Comparison of ENCODE assay signal across 10 cellular contexts in the genomic region with DNA sequence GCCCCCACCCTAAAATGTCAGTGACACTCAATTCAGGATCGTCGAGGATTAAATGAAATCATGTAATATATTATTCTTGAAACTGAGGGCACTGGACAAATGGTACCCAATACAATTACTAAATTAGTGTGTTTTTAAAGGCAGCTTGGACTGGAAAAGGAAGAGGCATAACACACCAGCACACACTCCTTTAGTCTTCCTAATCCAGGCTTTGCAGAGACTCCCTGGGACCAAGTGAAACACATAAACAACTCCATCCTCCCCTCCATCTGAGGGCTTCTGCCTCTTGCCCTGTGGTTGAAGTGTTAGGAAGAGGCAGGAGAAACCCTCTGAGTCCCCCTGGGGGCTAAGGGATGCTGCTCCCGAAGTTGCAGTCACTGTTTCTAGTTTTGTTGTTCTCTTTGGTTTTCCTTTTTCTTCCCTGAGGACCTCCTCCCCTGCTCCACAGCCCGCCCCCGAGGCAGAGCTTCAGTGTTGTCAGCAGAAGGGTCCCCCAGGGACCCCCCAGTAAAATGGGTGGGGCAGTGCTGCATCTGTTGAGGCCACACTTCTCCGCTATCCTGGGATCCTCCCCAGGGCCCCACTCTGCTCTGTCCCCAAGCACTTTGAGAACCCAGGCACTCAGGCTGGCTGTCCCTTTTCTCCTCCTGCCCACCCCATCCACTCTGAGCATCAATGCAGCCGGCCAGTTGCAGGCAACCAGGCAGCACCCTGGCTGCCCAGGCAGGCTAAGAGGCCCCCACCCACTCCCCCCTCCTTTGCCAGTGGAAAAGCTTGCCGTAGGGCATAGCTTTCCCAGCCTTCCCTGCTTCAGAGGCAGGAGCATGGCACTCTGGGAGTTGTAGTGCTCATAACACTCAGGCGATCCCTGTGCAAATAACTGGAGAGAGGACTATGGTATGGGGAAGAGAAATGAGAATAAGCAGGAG. TPM values are rescaled to one million over a fixed set of nuclear protein-coding genes. Genes with fewer than 3 reads are reported as not detected.
DNase-seq lines count a peak whose midpoint lies in the region; ATAC-seq and TF ChIP-seq lines count a peak whose summit lies in the region.
"Had no signal": no experiment of that assay in that cellular context is flagged by ENCODE, and none has a peak within 500 bp of the region (broad histone marks: within the 10 kb centered on the region; RNA-seq: fewer than 3 reads in every experiment).

No MANE protein-coding gene starts in this region.

- no peak overlapping the region for H3K4me3 ChIP-seq in MG63
- peak overlapping the region in 1 of 2 donors; percentile 12 for H3K4me3 ChIP-seq in right atrium auricular region
- peak overlapping the region in 1 of 4 donors; percentile 3 for H3K4me3 ChIP-seq in sigmoid colon

- H3K4me1 ChIP-seq in right atrium auricular region (peaks cover 0 to 19% of the 10 kb centered on the region in 2 donors), sigmoid colon (peaks cover 0 to 21% (median 17%) of the 10 kb centered on the region in 4 donors)

- CTCF ChIA-PET in CD4-positive, alpha-beta T cell (lab: Charles Lee) = no interaction called here

- peak overlapping the region; percentile 62 for H3K4me3 Mint-ChIP-seq in CD4-positive, alpha-beta T cell
- H3K4me3 Mint-ChIP-seq: central memory CD8-positive, alpha-beta T cell; stimulated activated naive CD8-positive, alpha-beta T cell treated with anti-CD3 and anti-CD28 coated beads, Interleukin-15, Interleukin-2, amounts not matched to agents 100 ng/mL and 50 ng/mL, for 24 hours had no signal

- H3K9me3 Mint-ChIP-seq in CD4-positive, alpha-beta T cell = no peaks in the 10 kb centered on the region
- H3K9me3 Mint-ChIP-seq: central memory CD8-positive, alpha-beta T cell; stimulated activated naive CD8-positive, alpha-beta T cell treated with anti-CD3 and anti-CD28 coated beads, Interleukin-15, Interleukin-2, amounts not matched to agents 100 ng/mL and 50 ng/mL, for 24 hours had no signal

- H3K36me3 Mint-ChIP-seq in CD4-positive, alpha-beta T cell (ENCODE audit: low read depth) = peaks cover 14% of the 10 kb centered on the region

- intact Hi-C loops in CD4-positive, alpha-beta T cell (cut with DNase I, micrococcal nuclease) = no loop called here
- intact Hi-C loops in sigmoid colon (cut with DNase I) = no loop called here

- TF ChIP-seq EP300 in sigmoid colon (IDR thresholded peaks at IDR 0.05) = no peak

- 24 to 33% methylated on average over 9 of the region's 9 CpGs for WGBS in sigmoid colon, 2 donors

- peaks cover 23% of the 10 kb centered on the region for H3K4me1 Mint-ChIP-seq in CD4-positive, alpha-beta T cell (ENCODE audit: low read depth)

- POLR2A ChIA-PET in CD4-positive, alpha-beta T cell (lab: Charles Lee) = no interaction called here

- no peaks in the 10 kb centered on the region for H3K27me3 ChIP-seq in CD4-positive, alpha-beta T cell (ENCODE audit: control insufficient read depth, insufficient read depth, low read length)
- H3K27me3 ChIP-seq in MG63 = no peaks in the 10 kb centered on the region
- H3K27me3 ChIP-seq in right atrium auricular region = no peaks in the 10 kb centered on the region
- no peaks in the 10 kb centered on the region for H3K27me3 ChIP-seq in sigmoid colon

- H3K27me3 Mint-ChIP-seq in CD4-positive, alpha-beta T cell = no peaks in the 10 kb centered on the region
- H3K27me3 Mint-ChIP-seq: central memory CD8-positive, alpha-beta T cell; stimulated activated naive CD8-positive, alpha-beta T cell treated with anti-CD3 and anti-CD28 coated beads, Interleukin-15, Interleukin-2, amounts not matched to agents 100 ng/mL and 50 ng/mL, for 24 hours had no signal

- no peak for DNase-seq in CD4-positive, alpha-beta T cell
- DNase-seq in MG63 = peak; percentile 77
- DNase-seq in amniotic stem cell (lab: John Stamatoyannopoulos, UW) = peak; percentile 21
- DNase-seq in right atrium auricular region (ENCODE audit: low spot score) = peak; percentile 61
- peak; percentile 80 for DNase-seq in sigmoid colon

- H3K27ac Mint-ChIP-seq in CD4-positive, alpha-beta T cell = no peak overlapping the region
- H3K27ac Mint-ChIP-seq: stimulated activated naive CD8-positive, alpha-beta T cell treated with anti-CD3 and anti-CD28 coated beads, Interleukin-15, Interleukin-2, amounts not matched to agents 100 ng/mL and 50 ng/mL, for 24 hours had no signal

- no peak overlapping the region for H3K27ac ChIP-seq in CD4-positive, alpha-beta T cell (ENCODE audit: low read depth, low read length)
- H3K27ac ChIP-seq in right atrium auricular region (peak overlapping the region; percentile 28 to 43), sigmoid colon (peak overlapping the region; percentile 21 to 62 (median 37))

- H3K36me3 ChIP-seq in MG63 (peaks cover 51% of the 10 kb centered on the region), right atrium auricular region (peaks cover 30% of the 10 kb centered on the region), sigmoid colon (peaks cover 0 to 35% (median 14%) of the 10 kb centered on the region in 4 donors)

- no peaks in the 10 kb centered on the region for H3K9me3 ChIP-seq in CD4-positive, alpha-beta T cell (ENCODE audit: control insufficient read depth, low read length)
- H3K9me3 ChIP-seq in MG63 (no peaks in the 10 kb centered on the region), right atrium auricular region (no peaks in the 10 kb centered on the region), sigmoid colon (no peaks in the 10 kb centered on the region)

- ATAC-seq in CD4-positive, alpha-beta T cell (ENCODE audit: poor library complexity) = no peak
- ATAC-seq in HG02610 (IDR thresholded peaks at IDR 0.05; ENCODE audit: unreplicated experiment) (no peak), GM21423 (IDR thresholded peaks at IDR 0.05; ENCODE audit: unreplicated experiment) (no peak), GM21717 (IDR thresholded peaks at IDR 0.05; ENCODE audit: unreplicated experiment) (no peak)

- TF ChIP-seq CTCF in CD4-positive, alpha-beta T cell (IDR thresholded peaks at IDR 0.05) = no peak
- no peak for TF ChIP-seq CTCF in right atrium auricular region (IDR thresholded peaks at IDR 0.05)
- TF ChIP-seq CTCF in sigmoid colon (IDR thresholded peaks at IDR 0.05) = no peak

- TF ChIP-seq POLR2A in sigmoid colon (IDR thresholded peaks at IDR 0.05) = no peak

RNA-seq across cellular contexts. Expression of a gene that starts 5.9 kb away (rescaled TPM):
- total RNA-seq in CD4-positive, alpha-beta T cell = 10 to 100 TPM; 11.4 to 12.8 TPM
- 18.4 and 35.3 TPM in 2 replicates for total RNA-seq in MG63 (2014; rRNA removed; shearing (Covaris generic); ENCODE audit: low replicate concordance)
- total RNA-seq in right atrium auricular region = 10 to 100 TPM; 29.2 to 37.1 TPM
- 10 to 100 TPM; 10.0 to 21.3 (median 16.3) TPM for total RNA-seq in sigmoid colon
- 10 to 100 TPM in 2 of 3 donors, 1 to 10 TPM in 1; 9.0 to 48.5 (median 14.6) TPM for polyA plus RNA-seq in sigmoid colon

RNA-seq across cellular contexts. Expression of a gene that starts 6.0 kb away (rescaled TPM):
- total RNA-seq in CD4-positive, alpha-beta T cell = 10 to 100 TPM; 10.4 to 11.5 TPM
- 362 and 399 TPM in 2 replicates for total RNA-seq in MG63 (2014; rRNA removed; shearing (Covaris generic); ENCODE audit: low replicate concordance)
- total RNA-seq in right atrium auricular region = 10 to 100 TPM; 44.1 to 45.9 TPM
- total RNA-seq in sigmoid colon = 10 to 100 TPM; 32.4 to 55.8 (median 45.3) TPM
- polyA plus RNA-seq in sigmoid colon = 100 to 1,000 TPM in 2 of 3 donors, 10 to 100 TPM in 1; 85.6 to 150 (median 109) TPM

RNA-seq across cellular contexts. Expression of a gene that starts 25.4 kb away (rescaled TPM):
- 1 to 10 TPM; 1.3 to 1.5 TPM for total RNA-seq in CD4-positive, alpha-beta T cell
- not detected in 2 replicates for total RNA-seq in MG63 (2014; rRNA removed; shearing (Covaris generic); ENCODE audit: low replicate concordance)
- total RNA-seq in right atrium auricular region = under 1 TPM; 0.16 to 0.44 TPM
- total RNA-seq in sigmoid colon = under 1 TPM in 1 of 4 donors, not detected in 3; 0.82 TPM
- polyA plus RNA-seq in sigmoid colon = 1 to 10 TPM in 1 of 3 donors, under 1 TPM in 2; 0.41 to 1.6 (median 0.60) TPM

Comparison
In these comparisons a context has a peak if more than half of its experiments do, and no peak if none do; other contexts are left out.
1. DNase-seq: peak in MG63 (single experiment), amniotic stem cell (single experiment), right atrium auricular region (single experiment) and sigmoid colon (single experiment); none in CD4-positive, alpha-beta T cell (0 of 10).